In genomic region chr9:12784461-12785250, GRCh38 we compare ENCODE assay signal across 1 cellular context.
TF ChIP-seq lines count a peak whose summit lies in the region.

No MANE protein-coding gene starts in this region.

TF ChIP-seq in HepG2, 621 proteins besides CTCF, POLR2A, EP300 and RAD21 (continued from another document and continues in another):
- TF ChIP-seq ZNF232 (CRISPR knock-in tag; IDR thresholded peaks at IDR 0.05; ENCODE audit: borderline replicate concordance) = no peak
- TF ChIP-seq ZNF615 (CRISPR knock-in tag; IDR thresholded peaks at IDR 0.05; ENCODE audit: borderline replicate concordance) = no peak
- TF ChIP-seq MXD4 (CRISPR knock-in tag; IDR thresholded peaks at IDR 0.05) = peak; percentile 35; the same call in 1 of the 2 replicates
- no peak for TF ChIP-seq GPN1 (CRISPR knock-in tag; IDR thresholded peaks at IDR 0.05; ENCODE audit: borderline replicate concordance)
- no peak; the same call in 1 of the 2 replicates for TF ChIP-seq ARID3A (IDR thresholded peaks at IDR 0.05; ENCODE audit: low read depth, low read length)
- TF ChIP-seq GLI4 (CRISPR knock-in tag; IDR thresholded peaks at IDR 0.05; ENCODE audit: borderline replicate concordance) = no peak
- peak; percentile 80 for TF ChIP-seq BCL6 (CRISPR knock-in tag; IDR thresholded peaks at IDR 0.05)
- no peak for TF ChIP-seq CCDC6 (CRISPR knock-in tag; IDR thresholded peaks at IDR 0.05)
- TF ChIP-seq SETDB1 (CRISPR knock-in tag; IDR thresholded peaks at IDR 0.05; ENCODE audit: borderline replicate concordance) = no peak
- TF ChIP-seq, protein P1, sequence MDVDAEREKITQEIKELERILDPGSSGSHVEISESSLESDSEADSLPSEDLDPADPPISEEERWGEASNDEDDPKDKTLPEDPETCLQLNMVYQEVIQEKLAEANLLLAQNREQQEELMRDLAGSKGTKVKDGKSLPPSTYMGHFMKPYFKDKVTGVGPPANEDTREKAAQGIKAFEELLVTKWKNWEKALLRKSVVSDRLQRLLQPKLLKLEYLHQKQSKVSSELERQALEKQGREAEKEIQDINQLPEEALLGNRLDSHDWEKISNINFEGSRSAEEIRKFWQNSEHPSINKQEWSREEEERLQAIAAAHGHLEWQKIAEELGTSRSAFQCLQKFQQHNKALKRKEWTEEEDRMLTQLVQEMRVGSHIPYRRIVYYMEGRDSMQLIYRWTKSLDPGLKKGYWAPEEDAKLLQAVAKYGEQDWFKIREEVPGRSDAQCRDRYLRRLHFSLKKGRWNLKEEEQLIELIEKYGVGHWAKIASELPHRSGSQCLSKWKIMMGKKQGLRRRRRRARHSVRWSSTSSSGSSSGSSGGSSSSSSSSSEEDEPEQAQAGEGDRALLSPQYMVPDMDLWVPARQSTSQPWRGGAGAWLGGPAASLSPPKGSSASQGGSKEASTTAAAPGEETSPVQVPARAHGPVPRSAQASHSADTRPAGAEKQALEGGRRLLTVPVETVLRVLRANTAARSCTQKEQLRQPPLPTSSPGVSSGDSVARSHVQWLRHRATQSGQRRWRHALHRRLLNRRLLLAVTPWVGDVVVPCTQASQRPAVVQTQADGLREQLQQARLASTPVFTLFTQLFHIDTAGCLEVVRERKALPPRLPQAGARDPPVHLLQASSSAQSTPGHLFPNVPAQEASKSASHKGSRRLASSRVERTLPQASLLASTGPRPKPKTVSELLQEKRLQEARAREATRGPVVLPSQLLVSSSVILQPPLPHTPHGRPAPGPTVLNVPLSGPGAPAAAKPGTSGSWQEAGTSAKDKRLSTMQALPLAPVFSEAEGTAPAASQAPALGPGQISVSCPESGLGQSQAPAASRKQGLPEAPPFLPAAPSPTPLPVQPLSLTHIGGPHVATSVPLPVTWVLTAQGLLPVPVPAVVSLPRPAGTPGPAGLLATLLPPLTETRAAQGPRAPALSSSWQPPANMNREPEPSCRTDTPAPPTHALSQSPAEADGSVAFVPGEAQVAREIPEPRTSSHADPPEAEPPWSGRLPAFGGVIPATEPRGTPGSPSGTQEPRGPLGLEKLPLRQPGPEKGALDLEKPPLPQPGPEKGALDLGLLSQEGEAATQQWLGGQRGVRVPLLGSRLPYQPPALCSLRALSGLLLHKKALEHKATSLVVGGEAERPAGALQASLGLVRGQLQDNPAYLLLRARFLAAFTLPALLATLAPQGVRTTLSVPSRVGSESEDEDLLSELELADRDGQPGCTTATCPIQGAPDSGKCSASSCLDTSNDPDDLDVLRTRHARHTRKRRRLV (CRISPR knock-in tag; IDR thresholded peaks at IDR 0.05) = no peak
- peak; percentile 70 for TF ChIP-seq SPEN (CRISPR knock-in tag; IDR thresholded peaks at IDR 0.05; ENCODE audit: low read depth)
- TF ChIP-seq FOSL2 (CRISPR knock-in tag; IDR thresholded peaks at IDR 0.05) = peak; percentile 99
- TF ChIP-seq ZNF550 (CRISPR knock-in tag; IDR thresholded peaks at IDR 0.05; ENCODE audit: borderline replicate concordance) = no peak
- no peak for TF ChIP-seq ZNF567 (CRISPR knock-in tag; IDR thresholded peaks at IDR 0.05; ENCODE audit: borderline replicate concordance)
- TF ChIP-seq BORCS8-MEF2B (CRISPR knock-in tag; IDR thresholded peaks at IDR 0.05) = no peak
- no peak for TF ChIP-seq ARHGAP35 (CRISPR knock-in tag; IDR thresholded peaks at IDR 0.05; ENCODE audit: borderline replicate concordance)
- no peak for TF ChIP-seq BRD4 (CRISPR knock-in tag; IDR thresholded peaks at IDR 0.05)
- TF ChIP-seq, protein P2, sequence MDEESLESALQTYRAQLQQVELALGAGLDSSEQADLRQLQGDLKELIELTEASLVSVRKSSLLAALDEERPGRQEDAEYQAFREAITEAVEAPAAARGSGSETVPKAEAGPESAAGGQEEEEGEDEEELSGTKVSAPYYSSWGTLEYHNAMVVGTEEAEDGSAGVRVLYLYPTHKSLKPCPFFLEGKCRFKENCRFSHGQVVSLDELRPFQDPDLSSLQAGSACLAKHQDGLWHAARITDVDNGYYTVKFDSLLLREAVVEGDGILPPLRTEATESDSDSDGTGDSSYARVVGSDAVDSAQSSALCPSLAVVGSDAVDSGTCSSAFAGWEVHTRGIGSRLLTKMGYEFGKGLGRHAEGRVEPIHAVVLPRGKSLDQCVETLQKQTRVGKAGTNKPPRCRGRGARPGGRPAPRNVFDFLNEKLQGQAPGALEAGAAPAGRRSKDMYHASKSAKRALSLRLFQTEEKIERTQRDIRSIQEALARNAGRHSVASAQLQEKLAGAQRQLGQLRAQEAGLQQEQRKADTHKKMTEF (CRISPR knock-in tag; IDR thresholded peaks at IDR 0.05) = peak; percentile 65; the same call in 1 of the 2 replicates
- TF ChIP-seq, protein P3, sequence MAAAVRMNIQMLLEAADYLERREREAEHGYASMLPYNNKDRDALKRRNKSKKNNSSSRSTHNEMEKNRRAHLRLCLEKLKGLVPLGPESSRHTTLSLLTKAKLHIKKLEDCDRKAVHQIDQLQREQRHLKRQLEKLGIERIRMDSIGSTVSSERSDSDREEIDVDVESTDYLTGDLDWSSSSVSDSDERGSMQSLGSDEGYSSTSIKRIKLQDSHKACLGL (CRISPR knock-in tag; IDR thresholded peaks at IDR 0.05) = no peak
- no peak for TF ChIP-seq THYN1 (CRISPR knock-in tag; IDR thresholded peaks at IDR 0.05; ENCODE audit: borderline replicate concordance, low read depth)
- TF ChIP-seq ZSCAN31 (CRISPR knock-in tag; IDR thresholded peaks at IDR 0.05; ENCODE audit: low read depth) = 0 out of 2 replicates have a peak, but pooled peaks have one; percentile 32
- TF ChIP-seq, protein P4, sequence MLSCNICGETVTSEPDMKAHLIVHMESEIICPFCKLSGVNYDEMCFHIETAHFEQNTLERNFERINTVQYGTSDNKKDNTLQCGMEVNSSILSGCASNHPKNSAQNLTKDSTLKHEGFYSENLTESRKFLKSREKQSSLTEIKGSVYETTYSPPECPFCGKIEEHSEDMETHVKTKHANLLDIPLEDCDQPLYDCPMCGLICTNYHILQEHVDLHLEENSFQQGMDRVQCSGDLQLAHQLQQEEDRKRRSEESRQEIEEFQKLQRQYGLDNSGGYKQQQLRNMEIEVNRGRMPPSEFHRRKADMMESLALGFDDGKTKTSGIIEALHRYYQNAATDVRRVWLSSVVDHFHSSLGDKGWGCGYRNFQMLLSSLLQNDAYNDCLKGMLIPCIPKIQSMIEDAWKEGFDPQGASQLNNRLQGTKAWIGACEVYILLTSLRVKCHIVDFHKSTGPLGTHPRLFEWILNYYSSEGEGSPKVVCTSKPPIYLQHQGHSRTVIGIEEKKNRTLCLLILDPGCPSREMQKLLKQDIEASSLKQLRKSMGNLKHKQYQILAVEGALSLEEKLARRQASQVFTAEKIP (CRISPR knock-in tag; IDR thresholded peaks at IDR 0.05; ENCODE audit: borderline replicate concordance) = no peak
- no peak for TF ChIP-seq ZNF441 (CRISPR knock-in tag; IDR thresholded peaks at IDR 0.05; ENCODE audit: borderline replicate concordance)
- TF ChIP-seq KMT2A (CRISPR knock-in tag; IDR thresholded peaks at IDR 0.05) = peak; percentile 59; the same call in 1 of the 2 replicates
- TF ChIP-seq FOXO1 (CRISPR knock-in tag; IDR thresholded peaks at IDR 0.05) = peak; percentile 47; the same call in 1 of the 2 replicates
- TF ChIP-seq GPBP1L1 (CRISPR knock-in tag; IDR thresholded peaks at IDR 0.05) = no peak
- no peak for TF ChIP-seq ZNF446 (CRISPR knock-in tag; IDR thresholded peaks at IDR 0.05)
- TF ChIP-seq SMAD1 (CRISPR knock-in tag; IDR thresholded peaks at IDR 0.05; ENCODE audit: borderline replicate concordance, low read depth) = no peak
- TF ChIP-seq ZNF710 (CRISPR knock-in tag; IDR thresholded peaks at IDR 0.05; ENCODE audit: borderline replicate concordance) = no peak
- TF ChIP-seq ZNF841 (CRISPR knock-in tag; IDR thresholded peaks at IDR 0.05; ENCODE audit: borderline replicate concordance) = no peak
- TF ChIP-seq CBX5 (CRISPR knock-in tag; IDR thresholded peaks at IDR 0.05; ENCODE audit: borderline replicate concordance) = peak; percentile 85; the same call in 1 of the 2 replicates
- TF ChIP-seq HDAC6 (IDR thresholded peaks at IDR 0.05; ENCODE audit: low read depth, low read length) = no peak
- no peak for TF ChIP-seq RFXAP (CRISPR knock-in tag; IDR thresholded peaks at IDR 0.05; ENCODE audit: borderline replicate concordance)
- no peak for TF ChIP-seq ZNF329 (CRISPR knock-in tag; IDR thresholded peaks at IDR 0.05; ENCODE audit: low read depth)
- no peak for TF ChIP-seq ZSCAN22 (CRISPR knock-in tag; IDR thresholded peaks at IDR 0.05)
- TF ChIP-seq, protein P5, sequence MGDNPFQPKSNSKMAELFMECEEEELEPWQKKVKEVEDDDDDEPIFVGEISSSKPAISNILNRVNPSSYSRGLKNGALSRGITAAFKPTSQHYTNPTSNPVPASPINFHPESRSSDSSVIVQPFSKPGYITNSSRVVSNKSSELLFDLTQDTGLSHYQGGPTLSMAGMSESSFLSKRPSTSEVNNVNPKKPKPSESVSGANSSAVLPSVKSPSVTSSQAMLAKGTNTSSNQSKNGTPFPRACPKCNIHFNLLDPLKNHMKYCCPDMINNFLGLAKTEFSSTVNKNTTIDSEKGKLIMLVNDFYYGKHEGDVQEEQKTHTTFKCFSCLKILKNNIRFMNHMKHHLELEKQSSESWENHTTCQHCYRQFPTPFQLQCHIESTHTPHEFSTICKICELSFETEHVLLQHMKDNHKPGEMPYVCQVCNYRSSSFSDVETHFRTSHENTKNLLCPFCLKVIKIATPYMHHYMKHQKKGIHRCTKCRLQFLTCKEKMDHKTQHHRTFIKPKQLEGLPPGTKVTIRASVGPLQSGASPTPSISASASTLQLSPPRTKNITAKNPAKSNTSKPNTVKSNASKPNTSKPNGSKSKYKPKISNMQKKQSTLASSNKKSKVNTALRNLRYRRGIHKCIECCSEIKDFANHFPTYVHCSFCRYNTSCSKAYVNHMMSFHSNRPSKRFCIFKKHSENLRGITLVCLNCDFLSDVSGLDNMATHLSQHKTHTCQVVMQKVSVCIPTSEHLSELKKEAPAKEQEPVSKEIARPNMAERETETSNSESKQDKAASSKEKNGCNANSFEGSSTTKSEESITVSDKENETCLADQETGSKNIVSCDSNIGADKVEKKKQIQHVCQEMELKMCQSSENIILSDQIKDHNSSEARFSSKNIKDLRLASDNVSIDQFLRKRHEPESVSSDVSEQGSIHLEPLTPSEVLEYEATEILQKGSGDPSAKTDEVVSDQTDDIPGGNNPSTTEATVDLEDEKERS (CRISPR knock-in tag; IDR thresholded peaks at IDR 0.05) = no peak
- TF ChIP-seq KLF13 (CRISPR knock-in tag; IDR thresholded peaks at IDR 0.05) = no peak
- no peak for TF ChIP-seq EZH2 (conservative IDR thresholded peaks at IDR 0.05; ENCODE audit: low read depth, low read length)
- TF ChIP-seq ZNF556 (CRISPR knock-in tag; IDR thresholded peaks at IDR 0.05; ENCODE audit: borderline replicate concordance) = no peak
- TF ChIP-seq TEF (CRISPR knock-in tag; IDR thresholded peaks at IDR 0.05) = no peak
- TF ChIP-seq ZBTB26 (CRISPR knock-in tag; IDR thresholded peaks at IDR 0.05; ENCODE audit: borderline replicate concordance) = peak; percentile 47; the same call in 1 of the 2 replicates
- TF ChIP-seq ZKSCAN8 (CRISPR knock-in tag; IDR thresholded peaks at IDR 0.05; ENCODE audit: borderline replicate concordance) = no peak
- TF ChIP-seq ZNF660 (CRISPR knock-in tag; IDR thresholded peaks at IDR 0.05; ENCODE audit: borderline replicate concordance, low read depth) = no peak
- TF ChIP-seq RNF2 (conservative IDR thresholded peaks at IDR 0.05; ENCODE audit: low read depth) = no peak
- peak; percentile 69; the same call in 1 of the 2 replicates for TF ChIP-seq ZNF292 (CRISPR knock-in tag; IDR thresholded peaks at IDR 0.05; ENCODE audit: borderline replicate concordance, low read depth)
- peak; percentile 56 for TF ChIP-seq CREB1 (IDR thresholded peaks at IDR 0.05)
- TF ChIP-seq CREB1 (CRISPR knock-in tag; IDR thresholded peaks at IDR 0.05) = peak; percentile 74
